Comparison of ENCODE assay signal across 35 cellular contexts in the genomic region with DNA sequence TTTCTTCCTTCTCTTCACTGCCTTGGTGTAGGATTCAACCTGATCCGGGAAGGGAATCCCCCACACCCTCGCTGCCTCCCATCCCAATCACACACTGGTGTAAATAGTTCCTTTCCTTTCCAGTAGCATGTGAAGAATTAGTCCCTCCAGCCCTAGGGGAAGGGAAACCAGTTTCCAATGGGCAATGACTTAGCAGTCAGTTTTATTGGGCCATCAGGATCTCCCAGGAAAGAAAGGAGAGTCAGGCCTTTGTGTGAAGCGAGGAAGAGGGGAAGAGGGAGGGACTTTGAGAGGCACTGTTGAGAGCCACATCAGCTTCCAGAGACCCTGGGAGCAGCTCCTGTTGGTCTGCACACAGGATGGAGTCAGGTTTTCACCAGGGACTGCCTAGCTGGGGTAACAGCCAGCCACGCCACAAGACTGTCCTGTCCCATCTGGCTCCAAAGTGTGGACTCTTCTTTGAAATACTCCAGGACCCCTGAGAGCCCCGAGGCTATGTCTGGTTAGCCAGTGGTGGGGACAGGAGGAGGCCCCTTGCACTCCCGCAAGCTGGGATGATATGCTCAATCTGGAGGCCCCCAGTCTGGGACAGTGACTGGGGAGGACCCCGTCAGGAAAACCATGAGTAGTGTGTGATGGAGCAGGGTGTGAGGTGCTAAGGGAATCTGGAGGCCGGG. TPM values are rescaled to one million over a fixed set of nuclear protein-coding genes. Genes with fewer than 3 reads are reported as not detected.
A peak's percentile ranks its signal among the peaks of the same experiment; 100 is the strongest.
DNase-seq lines count a peak whose midpoint lies in the region; ATAC-seq, FAIRE-seq and TF ChIP-seq lines count a peak whose summit lies in the region.
"Had no signal": no experiment of that assay in that cellular context is flagged by ENCODE, and none has a peak within 500 bp of the region (broad histone marks: within the 10 kb centered on the region; RNA-seq: fewer than 3 reads in every experiment).

No MANE protein-coding gene starts in this region.

- no peaks in the 10 kb centered on the region for H3K27me3 Mint-ChIP-seq in progenitor cell of endocrine pancreas
- H3K27me3 Mint-ChIP-seq: CD8-positive, alpha-beta memory T cell; naive thymus-derived CD4-positive, alpha-beta T cell; stimulated activated naive CD8-positive, alpha-beta T cell treated with anti-CD3 and anti-CD28 coated beads, Interleukin-15, Interleukin-2, amounts not matched to agents 100 ng/mL and 50 ng/mL, for 24 hours; T-helper 17 cell had no signal

- DNase-seq in GM13976 (ENCODE audit: low spot score) = peak; percentile 1
- DNase-seq in RWPE1 (ENCODE audit: low spot score) = no peak
- peak; percentile 85 for DNase-seq in islet precursor cell
- no peak for DNase-seq in progenitor cell of endocrine pancreas (ENCODE audit: low spot score, unreplicated experiment)
- no peak for DNase-seq in D721Med (ENCODE audit: insufficient read length, low spot score)
- no peak for DNase-seq in erythroblast (lab: John Stamatoyannopoulos, UW)
- DNase-seq: ACHN; activated CD4-positive, alpha-beta T cell treated with anti-CD3 and anti-CD28 coated beads, Interleukin-2, amount 50 U/mL, for 48 hours; activated naive CD4-positive, alpha-beta T cell; activated T-cell treated with anti-CD3 and anti-CD28 coated beads, Interleukin-2, amount 50 U/mL, for 72 hours; CD8-positive, alpha-beta memory T cell; central memory CD4-positive, alpha-beta T cell; cortex of kidney; EL; endodermal cell; foreskin fibroblast; GM23248; heart right ventricle; Karpas-422; kidney glomerular epithelial cell; midbrain; naive thymus-derived CD4-positive, alpha-beta T cell; NCI-H146; NCI-H446 treated with DMSO at 0.1 percent for 48 hours; ovary; T-helper 17 cell had no signal

- no peak for TF ChIP-seq CTCF in GM13976 (IDR thresholded peaks at IDR 0.05; ENCODE audit: borderline replicate concordance, control extremely low read depth, extremely low read depth, insufficient read depth, missing control alignments)
- TF ChIP-seq CTCF in RWPE1 (conservative IDR thresholded peaks at IDR 0.05; ENCODE audit: low read depth) = no peak
- TF ChIP-seq CTCF in progenitor cell of endocrine pancreas (IDR thresholded peaks at IDR 0.05; ENCODE audit: unreplicated experiment) = no peak
- TF ChIP-seq CTCF in D721Med (IDR thresholded peaks at IDR 0.05; ENCODE audit: insufficient read depth, missing control alignments) = no peak

- TF ChIP-seq POLR2A in erythroblast (IDR thresholded peaks at IDR 0.05; ENCODE audit: low read length) = no peak

- H3K27ac Mint-ChIP-seq in progenitor cell of endocrine pancreas = peak overlapping the region; percentile 11
- H3K27ac Mint-ChIP-seq: activated T-cell treated with anti-CD3 and anti-CD28 coated beads, Interleukin-2, amount 50 U/mL, for 72 hours; B cell; CD8-positive, alpha-beta memory T cell; endodermal cell; stimulated activated naive CD8-positive, alpha-beta T cell treated with anti-CD3 and anti-CD28 coated beads, Interleukin-15, Interleukin-2, amounts not matched to agents 100 ng/mL and 50 ng/mL, for 24 hours; T-helper 17 cell had no signal

- H3K27ac ChIP-seq in RWPE1 = peak overlapping the region; percentile 19; the same call in 1 of the 2 replicates
- H3K27ac ChIP-seq: esophagus muscularis mucosa, GM23248, heart right ventricle, ovary, SK-N-MC, thoracic aorta had no signal

- no peak for ATAC-seq in HG02973 (IDR thresholded peaks at IDR 0.05; ENCODE audit: unreplicated experiment)
- ATAC-seq: activated CD4-positive, CD25-positive, alpha-beta regulatory T cell treated with anti-CD3 and anti-CD28 coated beads, Interleukin-2, amount 50 U/mL, for 24 hours; activated T-cell treated with anti-CD3 and anti-CD28 coated beads, Interleukin-2, amount 50 U/mL, for 72 hours; heart right ventricle; naive thymus-derived CD4-positive, alpha-beta T cell; T-helper 17 cell had no signal

- H3K36me3 Mint-ChIP-seq in progenitor cell of endocrine pancreas (ENCODE audit: insufficient read depth) = no peaks in the 10 kb centered on the region
- H3K36me3 Mint-ChIP-seq: CD8-positive, alpha-beta memory T cell; naive thymus-derived CD4-positive, alpha-beta T cell had no signal

- H3K4me1 Mint-ChIP-seq in progenitor cell of endocrine pancreas (ENCODE audit: low read depth) = peaks cover 3% of the 10 kb centered on the region
- H3K4me1 Mint-ChIP-seq: B cell; CD8-positive, alpha-beta memory T cell; naive thymus-derived CD4-positive, alpha-beta T cell; T-helper 17 cell had no signal

- POLR2A ChIA-PET in RWPE1 (lab: Yijun Ruan, JAX; ENCODE audit: low non-redundant PET) = interaction anchor here (0.8 kb wide), 1 partner anchor 212 kb away, joined by 4 read pairs; no protein-coding TSS in a partner anchor

- no peaks in the 10 kb centered on the region for H3K9me3 Mint-ChIP-seq in progenitor cell of endocrine pancreas (ENCODE audit: low read depth)
- H3K9me3 Mint-ChIP-seq: activated T-cell treated with anti-CD3 and anti-CD28 coated beads, Interleukin-2, amount 50 U/mL, for 72 hours; CD8-positive, alpha-beta memory T cell; endodermal cell; naive thymus-derived CD4-positive, alpha-beta T cell; stimulated activated naive CD8-positive, alpha-beta T cell treated with anti-CD3 and anti-CD28 coated beads, Interleukin-15, Interleukin-2, amounts not matched to agents 100 ng/mL and 50 ng/mL, for 24 hours had no signal

- no peak for FAIRE-seq in D721Med (lab: Jason Lieb, UNC)
- FAIRE-seq: GM19239, urothelium cell line had no signal

- CTCF ChIA-PET in RWPE1 (lab: Yijun Ruan, JAX) = no interaction called here

- no peak overlapping the region for H3K4me3 Mint-ChIP-seq in progenitor cell of endocrine pancreas (ENCODE audit: low read depth)
- H3K4me3 Mint-ChIP-seq: activated T-cell treated with anti-CD3 and anti-CD28 coated beads, Interleukin-2, amount 50 U/mL, for 72 hours; B cell; CD8-positive, alpha-beta memory T cell; endodermal cell; naive thymus-derived CD4-positive, alpha-beta T cell; stimulated activated naive CD8-positive, alpha-beta T cell treated with anti-CD3 and anti-CD28 coated beads, Interleukin-15, Interleukin-2, amounts not matched to agents 100 ng/mL and 50 ng/mL, for 24 hours; T-helper 17 cell had no signal

- in situ Hi-C loops in GM13976 (cut with MboI; ENCODE audit: low sequenced_read_pairs, unreplicated experiment) = no loop called here

RNA-seq across cellular contexts. Expression of gene MOAP1, which starts 27.9 kb away (rescaled TPM):
- 23.3 and 23.4 TPM in 2 replicates for total RNA-seq in progenitor cell of endocrine pancreas

RNA-seq across cellular contexts. Expression of gene LYSET, which starts 28.3 kb away (rescaled TPM):
- total RNA-seq in progenitor cell of endocrine pancreas = 27.6 and 28.3 TPM in 2 replicates

RNA-seq across cellular contexts. Expression of gene ITPK1, which starts 41.1 kb away (rescaled TPM):
- total RNA-seq in progenitor cell of endocrine pancreas = 71.3 and 72.0 TPM in 2 replicates

RNA-seq across cellular contexts. Expression of gene GON7, which starts 50.0 kb away (rescaled TPM):
- 9.0 and 10.6 TPM in 2 replicates for total RNA-seq in progenitor cell of endocrine pancreas

RNA-seq across cellular contexts. Expression of gene UBR7, which starts 50.2 kb away (rescaled TPM):
- 16.0 and 17.2 TPM in 2 replicates for total RNA-seq in progenitor cell of endocrine pancreas

Comparison
In these comparisons a context has a peak if more than half of its experiments do, and no peak if none do; other contexts are left out.
1. DNase-seq: peak in GM13976 (single experiment) and islet precursor cell (single experiment); none in RWPE1 (single experiment), progenitor cell of endocrine pancreas (single experiment), D721Med (single experiment) and erythroblast (0 of 2).